28 cellular contexts compared by ENCODE assay signal in the genomic region with DNA sequence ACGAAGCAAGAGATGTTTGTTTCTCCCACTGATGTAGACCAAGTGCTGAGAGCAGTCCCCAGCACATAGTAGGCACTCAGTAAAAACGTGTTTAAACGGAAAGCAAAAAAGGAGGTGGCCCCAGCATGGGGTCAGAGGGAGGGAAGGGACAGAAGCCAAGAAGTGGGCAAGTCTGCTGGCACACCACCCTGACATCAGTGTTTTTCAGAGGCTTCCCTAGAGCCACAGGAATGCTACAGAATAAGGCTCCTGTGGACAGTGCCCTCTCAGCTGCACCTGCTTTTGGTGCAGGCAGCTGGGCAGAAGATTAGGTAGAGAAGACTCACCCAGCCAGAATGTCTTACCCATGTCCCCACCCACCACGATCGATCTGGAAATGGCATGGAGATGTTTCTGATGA. TPM values are rescaled to one million over a fixed set of nuclear protein-coding genes. Genes with fewer than 3 reads are reported as not detected.
DNase-seq lines count a peak whose midpoint lies in the region; ATAC-seq, FAIRE-seq and TF ChIP-seq lines count a peak whose summit lies in the region.
"Had no signal": no experiment of that assay in that cellular context is flagged by ENCODE, and none has a peak within 500 bp of the region (broad histone marks: within the 10 kb centered on the region; RNA-seq: fewer than 3 reads in every experiment).

No MANE protein-coding gene starts in this region.

- no peak overlapping the region for H3K4me3 ChIP-seq in heart right ventricle
- no peak overlapping the region for H3K4me3 ChIP-seq in astrocyte (ENCODE audit: insufficient read depth, low read depth, low read length)
- no peak overlapping the region for H3K4me3 ChIP-seq in mesodermal cell (ENCODE audit: extremely low read depth, insufficient read depth, low read length, poor library complexity, severe bottlenecking)
- no peak overlapping the region for H3K4me3 ChIP-seq in upper lobe of right lung
- H3K4me3 ChIP-seq: BLaER1 treated with 17β-estradiol and CSF1 and Interleukin-3, amounts not matched to agents 10 nM and 100 nM; prostate gland; stomach had no signal

- H3K4me1 Mint-ChIP-seq in astrocyte (ENCODE audit: low read depth, unreplicated experiment): peaks cover 56% of the 10 kb centered on the region
- H3K4me1 Mint-ChIP-seq: activated naive CD8-positive, alpha-beta T cell treated with anti-CD3 and anti-CD28 coated beads, Interleukin-2, amount 50 U/mL, for 24 hours had no signal

- no peaks in the 10 kb centered on the region for H3K36me3 ChIP-seq in heart right ventricle
- H3K36me3 ChIP-seq in astrocyte (ENCODE audit: insufficient read depth, low read length): no peaks in the 10 kb centered on the region
- H3K36me3 ChIP-seq in mesodermal cell (ENCODE audit: control insufficient read depth, insufficient read depth, low read length): no peaks in the 10 kb centered on the region
- no peaks in the 10 kb centered on the region for H3K36me3 ChIP-seq in upper lobe of right lung
- H3K36me3 ChIP-seq: BLaER1 treated with 17β-estradiol and CSF1 and Interleukin-3, amounts not matched to agents 10 nM and 100 nM; prostate gland; stomach had no signal

- TF ChIP-seq CTCF in heart right ventricle (IDR thresholded peaks at IDR 0.05): no peak
- no peak for TF ChIP-seq CTCF in astrocyte (IDR thresholded peaks at IDR 0.05; ENCODE audit: insufficient read depth, low read depth, low read length)
- TF ChIP-seq CTCF in upper lobe of right lung (IDR thresholded peaks at IDR 0.05): no peak

- H3K4me1 ChIP-seq in heart right ventricle: peaks cover 10 to 41% (median 29%) of the 10 kb centered on the region in 9 donors
- H3K4me1 ChIP-seq in astrocyte (ENCODE audit: insufficient read depth, low read length): peaks cover 29% of the 10 kb centered on the region
- peaks cover 60% of the 10 kb centered on the region for H3K4me1 ChIP-seq in mesodermal cell (ENCODE audit: control insufficient read depth, insufficient read depth, low read length, poor library complexity, severe bottlenecking)
- H3K4me1 ChIP-seq in upper lobe of right lung: peaks cover 25% of the 10 kb centered on the region
- H3K4me1 ChIP-seq: prostate gland had no signal

- no peaks in the 10 kb centered on the region for H3K27me3 ChIP-seq in heart right ventricle
- H3K27me3 ChIP-seq in astrocyte (ENCODE audit: insufficient read depth, low read length): no peaks in the 10 kb centered on the region
- H3K27me3 ChIP-seq in upper lobe of right lung: no peaks in the 10 kb centered on the region
- H3K27me3 ChIP-seq: BLaER1 treated with 17β-estradiol and CSF1 and Interleukin-3, amounts not matched to agents 10 nM and 100 nM had no signal

- H3K27ac ChIP-seq in heart right ventricle (peak overlapping the region; percentile 51 to 94 (median 83)), astrocyte (ENCODE audit: low read depth, low read length) (peak overlapping the region; percentile 9), mesodermal cell (ENCODE audit: low read depth, low read length, severe bottlenecking) (peak overlapping the region; percentile 100), upper lobe of right lung (peak overlapping the region; percentile 77)
- H3K27ac ChIP-seq: BLaER1 treated with 17β-estradiol and CSF1 and Interleukin-3, amounts not matched to agents 10 nM and 100 nM had no signal

- ATAC-seq in heart right ventricle (no peak), Right ventricle myocardium inferior (no peak), upper lobe of right lung (no peak)
- ATAC-seq in stimulated activated naive CD8-positive, alpha-beta T cell treated with anti-CD3 and anti-CD28 coated beads, Interleukin-15, Interleukin-2, amounts not matched to agents 100 U/mL and 50 U/mL, for 24 hours: no peak
- ATAC-seq: activated naive CD8-positive, alpha-beta T cell treated with anti-CD3 and anti-CD28 coated beads, Interleukin-2, amount 50 U/mL, for 24 hours; PC-3 had no signal

- H3K9ac ChIP-seq in astrocyte (ENCODE audit: low read length): no peak overlapping the region
- H3K9ac ChIP-seq: BLaER1 treated with 17β-estradiol and CSF1 and Interleukin-3, amounts not matched to agents 10 nM and 100 nM had no signal

- intact Hi-C loops in heart right ventricle (cut with DNase I): no loop called here
- intact Hi-C loops in Right ventricle myocardium inferior (cut with DNase I): no loop called here
- intact Hi-C loops in upper lobe of right lung (cut with DNase I): no loop called here

- H3K27me3 Mint-ChIP-seq in astrocyte (ENCODE audit: low read depth, unreplicated experiment): no peaks in the 10 kb centered on the region

- H3K4me3 Mint-ChIP-seq in astrocyte (ENCODE audit: unreplicated experiment): no peak overlapping the region
- H3K4me3 Mint-ChIP-seq: activated naive CD8-positive, alpha-beta T cell treated with anti-CD3 and anti-CD28 coated beads, Interleukin-2, amount 50 U/mL, for 24 hours; neural crest cell had no signal

- no peaks in the 10 kb centered on the region for H3K36me3 Mint-ChIP-seq in astrocyte (ENCODE audit: low read depth, unreplicated experiment)

- no peak overlapping the region for H3K4me2 ChIP-seq in astrocyte (ENCODE audit: low read length)

- H2AFZ ChIP-seq in astrocyte (ENCODE audit: low read depth, low read length): no peak overlapping the region

- no peak for FAIRE-seq in astrocyte (lab: Jason Lieb, UNC)
- FAIRE-seq: D721Med, GM18507 had no signal

- H3K9me3 Mint-ChIP-seq in astrocyte (ENCODE audit: unreplicated experiment): no peaks in the 10 kb centered on the region
- H3K9me3 Mint-ChIP-seq: activated naive CD8-positive, alpha-beta T cell treated with anti-CD3 and anti-CD28 coated beads, Interleukin-2, amount 50 U/mL, for 24 hours had no signal

- peak overlapping the region; percentile 97 for H3K27ac Mint-ChIP-seq in astrocyte (ENCODE audit: unreplicated experiment)
- H3K27ac Mint-ChIP-seq: activated naive CD8-positive, alpha-beta T cell treated with anti-CD3 and anti-CD28 coated beads, Interleukin-2, amount 50 U/mL, for 24 hours had no signal

- WGBS in heart right ventricle, 2 donors: 73 to 75% methylated on average over 5 of the region's 5 CpGs
- 53 to 60% methylated on average over 3 of the region's 5 CpGs for WGBS in mesodermal cell (ENCODE audit: insufficient coverage in 2 of 2), 2 experiments

- no peak for DNase-seq in heart right ventricle
- no peak for DNase-seq in Right ventricle myocardium inferior (ENCODE audit: missing footprints)
- DNase-seq in astrocyte (ENCODE audit: low read depth): no peak
- no peak for DNase-seq in upper lobe of right lung
- DNase-seq in NCI-H1417 treated with DMSO at 0.1 percent for 48 hours (lab: John Stamatoyannopoulos, UW): no peak
- DNase-seq in amniotic stem cell (lab: John Stamatoyannopoulos, UW): no peak
- DNase-seq in stimulated activated naive CD8-positive, alpha-beta T cell treated with anti-CD3 and anti-CD28 coated beads, Interleukin-15, Interleukin-2, amounts not matched to agents 100 U/mL and 50 U/mL, for 24 hours: no peak
- DNase-seq: ACHN; activated CD4-positive, alpha-beta T cell treated with anti-CD3 and anti-CD28 coated beads, Interleukin-2, amount 50 U/mL, for 4 hours; activated effector memory CD4-positive, alpha-beta T cell treated with anti-CD3 and anti-CD28 coated beads, Interleukin-2, amount 50 U/mL, for 16 hours; activated naive CD8-positive, alpha-beta T cell treated with anti-CD3 and anti-CD28 coated beads, Interleukin-2, amount 50 U/mL, for 24 hours; caudate nucleus; foreskin fibroblast; hippocampal formation; islet precursor cell; NCI-H187 treated with DMSO at 0.1 percent for 48 hours; NCI-H2227 treated with DMSO at 0.1 percent for 48 hours; NCI-H748 treated with DMSO at 0.1 percent for 48 hours; PC-3; stimulated activated CD4-positive, alpha-beta T cell treated with anti-CD3 and anti-CD28 coated beads, Interleukin-4, amount 100 ng/mL, for 4 hours; stomach had no signal

- H4K20me1 ChIP-seq in astrocyte (ENCODE audit: insufficient read depth, low read length): no peaks in the 10 kb centered on the region
- H4K20me1 ChIP-seq: BLaER1 treated with 17β-estradiol and CSF1 and Interleukin-3, amounts not matched to agents 10 nM and 100 nM had no signal

- no peaks in the 10 kb centered on the region for H3K9me3 ChIP-seq in heart right ventricle
- no peaks in the 10 kb centered on the region for H3K9me3 ChIP-seq in astrocyte (ENCODE audit: insufficient read depth, low read depth, low read length)
- H3K9me3 ChIP-seq in mesodermal cell (ENCODE audit: control insufficient read depth, low read length): no peaks in the 10 kb centered on the region
- H3K9me3 ChIP-seq in upper lobe of right lung: no peaks in the 10 kb centered on the region
- H3K9me3 ChIP-seq: BLaER1 treated with 17β-estradiol and CSF1 and Interleukin-3, amounts not matched to agents 10 nM and 100 nM; prostate gland; stomach had no signal

- no peaks in the 10 kb centered on the region for H3K79me2 ChIP-seq in astrocyte (ENCODE audit: insufficient read depth, low read length)

RNA-seq across cellular contexts. Expression of a gene that starts 8.3 kb away (rescaled TPM):
- 1,000 to 10,000 TPM; 1,390 to 8,287 (median 4,440) TPM for total RNA-seq in heart right ventricle
- 1,000 to 10,000 TPM; 2,052 to 6,963 TPM for polyA plus RNA-seq in heart right ventricle
- total RNA-seq in Right ventricle myocardium inferior: 2,249 TPM
- total RNA-seq in astrocyte: 841 and 913 TPM in 2 replicates
- polyA plus RNA-seq in mesodermal cell (2013, experiment 1 of 2): 355 TPM
- 350 TPM for polyA plus RNA-seq in mesodermal cell (2013, experiment 2 of 2)
- 156 TPM for total RNA-seq in upper lobe of right lung
- total RNA-seq: neural crest cell; T-helper 2 cell treated with Interferon-gamma antibody and Interleukin-4, amounts not matched to agents 100 ng/mL and 5 ng/mL, for 36 hours had no signal

RNA-seq across cellular contexts. Expression of a gene that starts 57.4 kb away (rescaled TPM):
- total RNA-seq in heart right ventricle (10 to 100 TPM; 27.9 to 40.4 (median 33.3) TPM), Right ventricle myocardium inferior (36.7 TPM), astrocyte (24.9 and 32.0 TPM in 2 replicates), upper lobe of right lung (26.1 TPM)
- polyA plus RNA-seq in heart right ventricle: 10 to 100 TPM; 33.4 to 41.8 TPM
- 71.8 TPM for polyA plus RNA-seq in mesodermal cell (2013, experiment 1 of 2)
- 76.2 TPM for polyA plus RNA-seq in mesodermal cell (2013, experiment 2 of 2)

Comparison
In these comparisons a context has a peak if more than half of its experiments do, and no peak if none do; other contexts are left out.
1. H3K27ac ChIP-seq: peak in every context shown above with its lines; median percentile 100 in mesodermal cell; 83 in heart right ventricle; 77 in upper lobe of right lung; 9 in astrocyte.